In genomic region chr6:109867009-109867969, GRCh38 we compare ENCODE assay signal across 11 cellular contexts.
A peak's percentile ranks its signal among the peaks of the same experiment; 100 is the strongest.
DNase-seq lines count a peak whose midpoint lies in the region; TF ChIP-seq lines count a peak whose summit lies in the region.
"Had no signal": no experiment of that assay in that cellular context is flagged by ENCODE, and none has a peak within 500 bp of the region (broad histone marks: within the 10 kb centered on the region; RNA-seq: fewer than 3 reads in every experiment).

No MANE protein-coding gene starts in this region.

- DNase-seq in AG10803 (ENCODE audit: low read depth) (peak; percentile 14), NCI-H69 (lab: John Stamatoyannopoulos, UW) (peak; percentile 29), fibroblast of pulmonary artery (ENCODE audit: low read depth) (peak; percentile 33), myocyte (ENCODE audit: low read depth) (peak; percentile 37), mesenteric fat pad (ENCODE audit: low spot score) (no peak)
- DNase-seq in effector CD8-positive, alpha-beta T cell (lab: John Stamatoyannopoulos, UW): no peak
- DNase-seq in stimulated activated CD4-positive, alpha-beta T cell treated with anti-CD3 and anti-CD28 coated beads, Interleukin-4, amount 100 ng/mL, for 24 hours: no peak
- DNase-seq in activated CD4-positive, alpha-beta T cell treated with anti-CD3 and anti-CD28 coated beads, Interleukin-2, amount 50 U/mL, for 48 hours: no peak
- DNase-seq: glutamatergic neuron, NCI-H1930, nephron progenitor cell had no signal

- TF ChIP-seq CTCF in AG10803 (conservative IDR thresholded peaks at IDR 0.05; ENCODE audit: low read length) (no peak), fibroblast of pulmonary artery (IDR thresholded peaks at IDR 0.05; ENCODE audit: low read length, missing control alignments) (no peak)

- no peak overlapping the region for H3K4me3 ChIP-seq in AG10803 (ENCODE audit: low read length)
- no peak overlapping the region for H3K4me3 ChIP-seq in fibroblast of pulmonary artery (replicated peaks; ENCODE audit: low read depth, low read length)

Comparison
In these comparisons a context has a peak if more than half of its experiments do, and no peak if none do; other contexts are left out.
1. DNase-seq: peak in AG10803 (single experiment), NCI-H69 (single experiment), fibroblast of pulmonary artery (single experiment) and myocyte (single experiment); none in effector CD8-positive, alpha-beta T cell (single experiment), stimulated activated CD4-positive, alpha-beta T cell treated with anti-CD3 and anti-CD28 coated beads, Interleukin-4, amount 100 ng/mL, for 24 hours (single experiment), mesenteric fat pad (single experiment) and activated CD4-positive, alpha-beta T cell treated with anti-CD3 and anti-CD28 coated beads, Interleukin-2, amount 50 U/mL, for 48 hours (0 of 2).